14 cellular contexts compared by ENCODE assay signal in genomic region chr17:62625870-62626200, GRCh38. TPM values are rescaled to one million over a fixed set of nuclear protein-coding genes. Genes with fewer than 3 reads are reported as not detected.
A peak's percentile ranks its signal among the peaks of the same experiment; 100 is the strongest.
DNase-seq lines count a peak whose midpoint lies in the region; ATAC-seq and TF ChIP-seq lines count a peak whose summit lies in the region.
"Had no signal": no experiment of that assay in that cellular context is flagged by ENCODE, and none has a peak within 500 bp of the region (broad histone marks: within the 10 kb centered on the region; RNA-seq: fewer than 3 reads in every experiment).

No MANE protein-coding gene starts in this region.

- POLR2A ChIA-PET in RWPE1 (lab: Yijun Ruan, JAX; ENCODE audit: low non-redundant PET): no interaction called here

- H3K4me1 Mint-ChIP-seq in activated CD4-positive, alpha-beta T cell treated with anti-CD3 and anti-CD28 coated beads, Interleukin-2, amount 10 ng/mL, durations not matched to agents 24 days and 14 days: peaks cover 9% of the 10 kb centered on the region

- peaks cover 16% of the 10 kb centered on the region for H3K4me1 ChIP-seq in hepatocyte (ENCODE audit: insufficient read depth)
- peaks cover 35% of the 10 kb centered on the region for H3K4me1 ChIP-seq in smooth muscle cell (ENCODE audit: low read depth)

- peak overlapping the region; percentile 59 for H3K4me3 Mint-ChIP-seq in activated CD4-positive, alpha-beta T cell treated with anti-CD3 and anti-CD28 coated beads, Interleukin-2, amount 10 ng/mL, durations not matched to agents 24 days and 14 days

- H3K36me3 ChIP-seq in hepatocyte (replicated peaks; ENCODE audit: insufficient read depth, low read depth) (no peaks in the 10 kb centered on the region), smooth muscle cell (ENCODE audit: low read depth) (no peaks in the 10 kb centered on the region)

- peaks cover 16% of the 10 kb centered on the region for H3K79me2 ChIP-seq in hepatocyte
- H3K79me2 ChIP-seq in smooth muscle cell (ENCODE audit: low read depth): peaks cover 32% of the 10 kb centered on the region

- intact Hi-C loops in activated CD4-positive, alpha-beta T cell treated with anti-CD3 and anti-CD28 coated beads, Interleukin-2, amount 10 ng/mL, durations not matched to agents 24 days and 14 days (cut with micrococcal nuclease): no loop called here

- peaks cover 4% of the 10 kb centered on the region for H3K36me3 Mint-ChIP-seq in activated CD4-positive, alpha-beta T cell treated with anti-CD3 and anti-CD28 coated beads, Interleukin-2, amount 10 ng/mL, durations not matched to agents 24 days and 14 days (ENCODE audit: low read depth)

- H3K27me3 Mint-ChIP-seq in activated CD4-positive, alpha-beta T cell treated with anti-CD3 and anti-CD28 coated beads, Interleukin-2, amount 10 ng/mL, durations not matched to agents 24 days and 14 days: peaks cover 34% of the 10 kb centered on the region

- no peak for DNase-seq in activated CD4-positive, alpha-beta T cell treated with anti-CD3 and anti-CD28 coated beads, Interleukin-2, amount 10 ng/mL, durations not matched to agents 24 days and 14 days
- no peak for DNase-seq in activated CD4-positive, alpha-beta T cell treated with anti-CD3 and anti-CD28 coated beads, Interleukin-2, amount 50 U/mL, for 4 hours
- DNase-seq in RWPE1 (ENCODE audit: low spot score) (no peak), hepatocyte (ENCODE audit: low spot score) (peak; percentile 59), smooth muscle cell (lab: John Stamatoyannopoulos, UW; ENCODE audit: unreplicated experiment) (no peak), NOMO-1 treated with DMSO at 0.1 percent for 48 hours (lab: John Stamatoyannopoulos, UW; ENCODE audit: unreplicated experiment) (no peak)
- DNase-seq: central memory CD4-positive, alpha-beta T cell; immature natural killer cell; NCI-H2171; stimulated activated CD4-positive, alpha-beta T cell treated with anti-CD3 and anti-CD28 coated beads, Interleukin-4, amount 100 ng/mL, for 1 hour; stimulated activated naive CD8-positive, alpha-beta T cell treated with anti-CD3 and anti-CD28 coated beads, Interleukin-15, amount 100 ng/mL, for 72 hours had no signal

- no peak overlapping the region for H3K9ac ChIP-seq in smooth muscle cell (ENCODE audit: low read depth)

- H2AFZ ChIP-seq in hepatocyte (no peak overlapping the region), smooth muscle cell (ENCODE audit: low read depth) (no peak overlapping the region)

- peaks cover 4% of the 10 kb centered on the region for H3F3A ChIP-seq in smooth muscle cell (ENCODE audit: low read depth)

- CTCF ChIA-PET in RWPE1 (lab: Yijun Ruan, JAX): no interaction called here

- H3K9me3 ChIP-seq in hepatocyte (ENCODE audit: low read depth) (no peaks in the 10 kb centered on the region), smooth muscle cell (replicated peaks; ENCODE audit: low read depth) (no peaks in the 10 kb centered on the region)

- H3K4me2 ChIP-seq in hepatocyte (peak overlapping the region; percentile 94), smooth muscle cell (peak overlapping the region; percentile 83)

- H3K4me3 ChIP-seq in hepatocyte (no peak overlapping the region), smooth muscle cell (no peak overlapping the region)
- H3K4me3 ChIP-seq: GM12878 had no signal

- no peak overlapping the region for H3K27ac Mint-ChIP-seq in activated CD4-positive, alpha-beta T cell treated with anti-CD3 and anti-CD28 coated beads, Interleukin-2, amount 10 ng/mL, durations not matched to agents 24 days and 14 days
- H3K27ac Mint-ChIP-seq: immature natural killer cell; stimulated activated naive CD8-positive, alpha-beta T cell treated with anti-CD3 and anti-CD28 coated beads, Interleukin-15, amount 100 ng/mL, for 72 hours had no signal

- peaks cover 29% of the 10 kb centered on the region for H3K27me3 ChIP-seq in hepatocyte
- H3K27me3 ChIP-seq in smooth muscle cell (ENCODE audit: low read depth): no peaks in the 10 kb centered on the region

- no peak for ATAC-seq in GM18520 (IDR thresholded peaks at IDR 0.05; ENCODE audit: unreplicated experiment)
- ATAC-seq in GM18861 (IDR thresholded peaks at IDR 0.05; ENCODE audit: unreplicated experiment): no peak
- ATAC-seq: GM12878; stimulated activated naive CD8-positive, alpha-beta T cell treated with anti-CD3 and anti-CD28 coated beads, Interleukin-15, amount 100 ng/mL, for 72 hours had no signal

- H3K9me3 Mint-ChIP-seq in activated CD4-positive, alpha-beta T cell treated with anti-CD3 and anti-CD28 coated beads, Interleukin-2, amount 10 ng/mL, durations not matched to agents 24 days and 14 days: no peaks in the 10 kb centered on the region
- H3K9me3 Mint-ChIP-seq: immature natural killer cell; stimulated activated naive CD8-positive, alpha-beta T cell treated with anti-CD3 and anti-CD28 coated beads, Interleukin-15, amount 100 ng/mL, for 72 hours had no signal

- H3K9me2 ChIP-seq in hepatocyte (replicated peaks; ENCODE audit: insufficient read depth): no peaks in the 10 kb centered on the region

- H3K27ac ChIP-seq in RWPE1 (0 out of 2 replicates have a peak overlapping the region, but pooled peaks have one; percentile 82), hepatocyte (peak overlapping the region; percentile 96), smooth muscle cell (ENCODE audit: low read depth) (peak overlapping the region; percentile 98)

- WGBS in hepatocyte (ENCODE audit: low lambda C conversion rate, missing lambda C conversion rate): 37% methylated on average over 4 of the region's 4 CpGs
- WGBS in smooth muscle cell (ENCODE audit: low lambda C conversion rate): 25% methylated on average over 4 of the region's 4 CpGs

- no peak for TF ChIP-seq CTCF in RWPE1 (conservative IDR thresholded peaks at IDR 0.05; ENCODE audit: low read depth)
- no peak for TF ChIP-seq CTCF in hepatocyte (IDR thresholded peaks at IDR 0.05; ENCODE audit: poor library complexity)
- no peak for TF ChIP-seq CTCF in smooth muscle cell (IDR thresholded peaks at IDR 0.05; ENCODE audit: borderline replicate concordance, insufficient read depth, poor library complexity, severe bottlenecking)

- H4K20me1 ChIP-seq in hepatocyte (ENCODE audit: insufficient read depth, poor library complexity, severe bottlenecking) (peaks cover 8% of the 10 kb centered on the region), smooth muscle cell (ENCODE audit: low read depth) (peaks cover 21% of the 10 kb centered on the region)

RNA-seq across cellular contexts. Expression of gene MRC2, which starts 1.6 kb away (rescaled TPM):
- 2.4 and 2.9 TPM in 2 replicates for total RNA-seq in activated CD4-positive, alpha-beta T cell treated with anti-CD3 and anti-CD28 coated beads, Interleukin-2, amount 10 ng/mL, durations not matched to agents 24 days and 14 days
- total RNA-seq in hepatocyte (58.4 and 104 TPM in 2 replicates), smooth muscle cell (177 and 215 TPM in 2 replicates)
- polyA plus RNA-seq in hepatocyte (121 and 123 TPM in 2 replicates), smooth muscle cell (333 and 489 TPM in 2 replicates)
- polyA plus RNA-seq: immature natural killer cell had no signal

Comparison
In these comparisons a context has a peak if more than half of its experiments do, and no peak if none do; other contexts are left out.
1. RNA of gene MRC2, which starts 1.6 kb away (total RNA-seq): 177 to 215 TPM in smooth muscle cell and 58.4 to 104 TPM in hepatocyte; 2.4 to 2.9 TPM in activated CD4-positive, alpha-beta T cell treated with anti-CD3 and anti-CD28 coated beads, Interleukin-2, amount 10 ng/mL, durations not matched to agents 24 days and 14 days; every median in the first group is over 10 times any median in the second.
2. Peak in every context shown above with its lines, with median percentiles within 50 percentile points of each other: H3K27ac ChIP-seq.